8 cellular contexts compared by ENCODE assay signal in the genomic region with DNA sequence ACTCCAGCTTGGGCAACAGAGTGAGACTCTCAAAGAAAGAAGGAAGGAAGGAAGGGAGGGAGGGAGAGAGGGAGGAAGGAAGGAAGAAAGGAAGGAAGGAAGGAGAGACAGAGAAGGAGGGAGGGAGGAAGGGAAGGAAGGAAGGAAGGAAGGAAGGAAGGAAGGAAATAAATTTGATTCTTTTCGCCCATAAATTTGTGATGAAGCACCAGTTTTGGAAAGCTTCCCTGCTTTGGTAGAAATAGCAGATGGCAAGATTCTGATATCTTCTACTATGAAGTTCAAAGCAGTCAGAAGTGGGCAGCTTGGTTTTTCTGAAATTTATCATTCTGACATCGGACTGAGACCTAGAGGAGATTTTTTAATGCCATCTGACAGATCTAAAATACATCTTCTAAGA. TPM values are rescaled to one million over a fixed set of nuclear protein-coding genes. Genes with fewer than 3 reads are reported as not detected.
"Had no signal": no experiment of that assay in that cellular context is flagged by ENCODE, and none has a peak within 500 bp of the region (broad histone marks: within the 10 kb centered on the region; RNA-seq: fewer than 3 reads in every experiment).

No MANE protein-coding gene starts in this region.

- ATAC-seq: GM12878 had no signal

- H3K4me3 ChIP-seq: GM12878 had no signal

- FAIRE-seq: G401.6, GM12878, GM12891, GM12892, GM18507, GM19239 had no signal

- DNase-seq: GDM1, GF-D8 had no signal

RNA-seq across cellular contexts. Expression of a gene that starts 11.7 kb away (rescaled TPM):
- total RNA-seq: GM12878 had no signal
